1 cellular context compared by ENCODE assay signal in the genomic region with DNA sequence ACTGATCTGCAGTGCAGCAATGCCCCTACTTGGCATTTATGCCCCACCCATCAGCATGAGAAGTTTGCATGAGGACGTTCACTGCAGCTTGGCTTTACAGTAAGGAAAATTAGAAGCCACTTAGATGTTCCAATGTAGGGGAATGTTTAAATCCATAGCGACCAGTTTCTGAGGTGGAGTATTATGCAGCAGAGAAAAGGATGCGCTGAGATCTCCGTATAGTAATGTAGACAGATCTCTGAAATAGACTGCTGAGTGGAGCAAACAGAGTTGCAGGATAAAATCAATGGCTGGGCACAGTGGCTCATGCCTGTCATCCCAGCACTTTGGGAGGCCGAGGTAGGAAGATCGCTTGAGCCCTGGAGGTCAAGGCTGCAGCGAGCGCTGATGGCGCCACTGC.
TF ChIP-seq lines count a peak whose summit lies in the region.

No MANE protein-coding gene starts in this region.

TF ChIP-seq in HepG2, 621 proteins besides CTCF, POLR2A, EP300 and RAD21:
- TF ChIP-seq, protein P1, sequence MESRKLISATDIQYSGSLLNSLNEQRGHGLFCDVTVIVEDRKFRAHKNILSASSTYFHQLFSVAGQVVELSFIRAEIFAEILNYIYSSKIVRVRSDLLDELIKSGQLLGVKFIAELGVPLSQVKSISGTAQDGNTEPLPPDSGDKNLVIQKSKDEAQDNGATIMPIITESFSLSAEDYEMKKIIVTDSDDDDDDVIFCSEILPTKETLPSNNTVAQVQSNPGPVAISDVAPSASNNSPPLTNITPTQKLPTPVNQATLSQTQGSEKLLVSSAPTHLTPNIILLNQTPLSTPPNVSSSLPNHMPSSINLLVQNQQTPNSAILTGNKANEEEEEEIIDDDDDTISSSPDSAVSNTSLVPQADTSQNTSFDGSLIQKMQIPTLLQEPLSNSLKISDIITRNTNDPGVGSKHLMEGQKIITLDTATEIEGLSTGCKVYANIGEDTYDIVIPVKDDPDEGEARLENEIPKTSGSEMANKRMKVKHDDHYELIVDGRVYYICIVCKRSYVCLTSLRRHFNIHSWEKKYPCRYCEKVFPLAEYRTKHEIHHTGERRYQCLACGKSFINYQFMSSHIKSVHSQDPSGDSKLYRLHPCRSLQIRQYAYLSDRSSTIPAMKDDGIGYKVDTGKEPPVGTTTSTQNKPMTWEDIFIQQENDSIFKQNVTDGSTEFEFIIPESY (CRISPR knock-in tag; IDR thresholded peaks at IDR 0.05), result peak; percentile 77; the same call in 1 of the 2 replicates
- TF ChIP-seq ZNF224 (CRISPR knock-in tag; IDR thresholded peaks at IDR 0.05), result no peak
- TF ChIP-seq, protein P2, sequence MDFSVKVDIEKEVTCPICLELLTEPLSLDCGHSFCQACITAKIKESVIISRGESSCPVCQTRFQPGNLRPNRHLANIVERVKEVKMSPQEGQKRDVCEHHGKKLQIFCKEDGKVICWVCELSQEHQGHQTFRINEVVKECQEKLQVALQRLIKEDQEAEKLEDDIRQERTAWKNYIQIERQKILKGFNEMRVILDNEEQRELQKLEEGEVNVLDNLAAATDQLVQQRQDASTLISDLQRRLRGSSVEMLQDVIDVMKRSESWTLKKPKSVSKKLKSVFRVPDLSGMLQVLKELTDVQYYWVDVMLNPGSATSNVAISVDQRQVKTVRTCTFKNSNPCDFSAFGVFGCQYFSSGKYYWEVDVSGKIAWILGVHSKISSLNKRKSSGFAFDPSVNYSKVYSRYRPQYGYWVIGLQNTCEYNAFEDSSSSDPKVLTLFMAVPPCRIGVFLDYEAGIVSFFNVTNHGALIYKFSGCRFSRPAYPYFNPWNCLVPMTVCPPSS (IDR thresholded peaks at IDR 0.05), result no peak
- no peak for TF ChIP-seq NR2C2 (CRISPR knock-in tag; IDR thresholded peaks at IDR 0.05; ENCODE audit: borderline replicate concordance)
- no peak for TF ChIP-seq ATM (IDR thresholded peaks at IDR 0.05; ENCODE audit: borderline replicate concordance)
- TF ChIP-seq PCBP1 (IDR thresholded peaks at IDR 0.05; ENCODE audit: borderline replicate concordance, low read depth, low read length), result no peak
- no peak for TF ChIP-seq ZBTB20 (CRISPR knock-in tag; IDR thresholded peaks at IDR 0.05; ENCODE audit: borderline replicate concordance, low read depth)
- no peak for TF ChIP-seq MAFK (conservative IDR thresholded peaks at IDR 0.05 in 1 of 2, IDR thresholded peaks at IDR 0.05 in 1 of 2; ENCODE audit: low read length in 2 of 2)
- TF ChIP-seq, protein P3, sequence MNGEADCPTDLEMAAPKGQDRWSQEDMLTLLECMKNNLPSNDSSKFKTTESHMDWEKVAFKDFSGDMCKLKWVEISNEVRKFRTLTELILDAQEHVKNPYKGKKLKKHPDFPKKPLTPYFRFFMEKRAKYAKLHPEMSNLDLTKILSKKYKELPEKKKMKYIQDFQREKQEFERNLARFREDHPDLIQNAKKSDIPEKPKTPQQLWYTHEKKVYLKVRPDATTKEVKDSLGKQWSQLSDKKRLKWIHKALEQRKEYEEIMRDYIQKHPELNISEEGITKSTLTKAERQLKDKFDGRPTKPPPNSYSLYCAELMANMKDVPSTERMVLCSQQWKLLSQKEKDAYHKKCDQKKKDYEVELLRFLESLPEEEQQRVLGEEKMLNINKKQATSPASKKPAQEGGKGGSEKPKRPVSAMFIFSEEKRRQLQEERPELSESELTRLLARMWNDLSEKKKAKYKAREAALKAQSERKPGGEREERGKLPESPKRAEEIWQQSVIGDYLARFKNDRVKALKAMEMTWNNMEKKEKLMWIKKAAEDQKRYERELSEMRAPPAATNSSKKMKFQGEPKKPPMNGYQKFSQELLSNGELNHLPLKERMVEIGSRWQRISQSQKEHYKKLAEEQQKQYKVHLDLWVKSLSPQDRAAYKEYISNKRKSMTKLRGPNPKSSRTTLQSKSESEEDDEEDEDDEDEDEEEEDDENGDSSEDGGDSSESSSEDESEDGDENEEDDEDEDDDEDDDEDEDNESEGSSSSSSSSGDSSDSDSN (CRISPR knock-in tag; IDR thresholded peaks at IDR 0.05), result no peak
- TF ChIP-seq ZNF264 (CRISPR knock-in tag; IDR thresholded peaks at IDR 0.05), result no peak
- TF ChIP-seq, protein P4, sequence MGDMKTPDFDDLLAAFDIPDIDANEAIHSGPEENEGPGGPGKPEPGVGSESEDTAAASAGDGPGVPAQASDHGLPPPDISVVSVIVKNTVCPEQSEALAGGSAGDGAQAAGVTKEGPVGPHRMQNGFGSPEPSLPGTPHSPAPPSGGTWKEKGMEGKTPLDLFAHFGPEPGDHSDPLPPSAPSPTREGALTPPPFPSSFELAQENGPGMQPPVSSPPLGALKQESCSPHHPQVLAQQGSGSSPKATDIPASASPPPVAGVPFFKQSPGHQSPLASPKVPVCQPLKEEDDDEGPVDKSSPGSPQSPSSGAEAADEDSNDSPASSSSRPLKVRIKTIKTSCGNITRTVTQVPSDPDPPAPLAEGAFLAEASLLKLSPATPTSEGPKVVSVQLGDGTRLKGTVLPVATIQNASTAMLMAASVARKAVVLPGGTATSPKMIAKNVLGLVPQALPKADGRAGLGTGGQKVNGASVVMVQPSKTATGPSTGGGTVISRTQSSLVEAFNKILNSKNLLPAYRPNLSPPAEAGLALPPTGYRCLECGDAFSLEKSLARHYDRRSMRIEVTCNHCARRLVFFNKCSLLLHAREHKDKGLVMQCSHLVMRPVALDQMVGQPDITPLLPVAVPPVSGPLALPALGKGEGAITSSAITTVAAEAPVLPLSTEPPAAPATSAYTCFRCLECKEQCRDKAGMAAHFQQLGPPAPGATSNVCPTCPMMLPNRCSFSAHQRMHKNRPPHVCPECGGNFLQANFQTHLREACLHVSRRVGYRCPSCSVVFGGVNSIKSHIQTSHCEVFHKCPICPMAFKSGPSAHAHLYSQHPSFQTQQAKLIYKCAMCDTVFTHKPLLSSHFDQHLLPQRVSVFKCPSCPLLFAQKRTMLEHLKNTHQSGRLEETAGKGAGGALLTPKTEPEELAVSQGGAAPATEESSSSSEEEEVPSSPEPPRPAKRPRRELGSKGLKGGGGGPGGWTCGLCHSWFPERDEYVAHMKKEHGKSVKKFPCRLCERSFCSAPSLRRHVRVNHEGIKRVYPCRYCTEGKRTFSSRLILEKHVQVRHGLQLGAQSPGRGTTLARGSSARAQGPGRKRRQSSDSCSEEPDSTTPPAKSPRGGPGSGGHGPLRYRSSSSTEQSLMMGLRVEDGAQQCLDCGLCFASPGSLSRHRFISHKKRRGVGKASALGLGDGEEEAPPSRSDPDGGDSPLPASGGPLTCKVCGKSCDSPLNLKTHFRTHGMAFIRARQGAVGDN (CRISPR knock-in tag; IDR thresholded peaks at IDR 0.05), result peak; percentile 15; the same call in 1 of the 2 replicates
- TF ChIP-seq ZBTB38 (CRISPR knock-in tag; IDR thresholded peaks at IDR 0.05), result 0 out of 2 replicates have a peak, but pooled peaks have one; percentile 33
- TF ChIP-seq CENPX (CRISPR knock-in tag; IDR thresholded peaks at IDR 0.05), result no peak
- no peak for TF ChIP-seq KMT2A (CRISPR knock-in tag; IDR thresholded peaks at IDR 0.05)
- no peak for TF ChIP-seq ZNF468 (CRISPR knock-in tag; IDR thresholded peaks at IDR 0.05)
- no peak for TF ChIP-seq KDM2A (CRISPR knock-in tag; IDR thresholded peaks at IDR 0.05; ENCODE audit: borderline replicate concordance, low read depth)
- no peak for TF ChIP-seq ZNF766 (CRISPR knock-in tag; IDR thresholded peaks at IDR 0.05; ENCODE audit: borderline replicate concordance)
- no peak for TF ChIP-seq MAZ (IDR thresholded peaks at IDR 0.05; ENCODE audit: borderline replicate concordance, low read depth, low read length)
- no peak for TF ChIP-seq MAZ (CRISPR knock-in tag; IDR thresholded peaks at IDR 0.05; ENCODE audit: low read depth)
- no peak for TF ChIP-seq ZNF644 (CRISPR knock-in tag; IDR thresholded peaks at IDR 0.05; ENCODE audit: low read depth)
- no peak for TF ChIP-seq U2AF2 (IDR thresholded peaks at IDR 0.05; ENCODE audit: low read depth, low read length)
